Comparison of ENCODE assay signal across 7 cellular contexts in genomic region chr15:83653639-83654378, GRCh38. TPM values are rescaled to one million over a fixed set of nuclear protein-coding genes. Genes with fewer than 3 reads are reported as not detected.
DNase-seq lines count a peak whose midpoint lies in the region; ATAC-seq and TF ChIP-seq lines count a peak whose summit lies in the region.

Gene ADAMTSL3 (plus strand): TSS chr15:83654123. CDS start chr15:83655762, 1,639 bp downstream.

- peak; percentile 82 for ATAC-seq in esophagus mucosa

- H2BK120ac ChIP-seq in mesenchymal stem cell (ENCODE audit: low read depth, low read length), result no peak within 1 kb of the TSS

- H3K9me3 ChIP-seq in mesenchymal stem cell (ENCODE audit: control insufficient read depth, low read length), result no peaks in the 10 kb centered on the region
- H3K9me3 ChIP-seq in transverse colon, result no peaks in the 10 kb centered on the region
- no peaks in the 10 kb centered on the region; the same call in 1 of the 2 replicates for H3K9me3 ChIP-seq in Karpas-422 (ENCODE audit: low read length)

- peak within 1 kb of the TSS in 1 of 2 experiments; percentile 64 for H3K4me3 ChIP-seq in mesenchymal stem cell (ENCODE audit: insufficient read depth in 1 of 2, low read depth in 1 of 2, low read length in 2 of 2)
- peak within 1 kb of the TSS; percentile 38 to 64 (median 48) for H3K4me3 ChIP-seq in transverse colon
- H3K4me3 ChIP-seq in Karpas-422 (ENCODE audit: low read length), result no peak within 1 kb of the TSS

- H2AFZ ChIP-seq in mesenchymal stem cell (ENCODE audit: low read depth, low read length) (no peak within 1 kb of the TSS), Karpas-422 (ENCODE audit: low read length) (no peak within 1 kb of the TSS)

- H4K91ac ChIP-seq in mesenchymal stem cell (ENCODE audit: low read length), result no peak within 1 kb of the TSS

- H2BK15ac ChIP-seq in mesenchymal stem cell (ENCODE audit: low read depth, poor library complexity, severe bottlenecking), result no peak within 1 kb of the TSS

- H3K9me2 ChIP-seq in Karpas-422 (replicated peaks; ENCODE audit: insufficient read depth, low read length), result no peaks in the 10 kb centered on the region

- in situ Hi-C loops in transverse colon (cut with MboI; ENCODE audit: low pct_ligation_motif_present in 1 of 4, low pct_unique_long_range_greater_than_20kb in 1 of 4, low sequenced_read_pairs in 3 of 4) (no loop called here), GM13976 (cut with MboI; ENCODE audit: low sequenced_read_pairs, unreplicated experiment) (no loop called here)

- peaks cover 13% of the 10 kb centered on the region for H3K4me1 ChIP-seq in mesenchymal stem cell (ENCODE audit: control insufficient read depth, insufficient read depth, low read depth, low read length)
- peaks cover 0 to 9% (median 0%) of the 10 kb centered on the region in 4 donors for H3K4me1 ChIP-seq in transverse colon
- no peaks in the 10 kb centered on the region for H3K4me1 ChIP-seq in Karpas-422 (ENCODE audit: low read length)

- TF ChIP-seq POLR2A in transverse colon (IDR thresholded peaks at IDR 0.05), result no peak

- no peaks in the 10 kb centered on the region for H3K36me3 ChIP-seq in mesenchymal stem cell (ENCODE audit: control insufficient read depth in 1 of 2, insufficient read depth in 2 of 2, low read depth in 1 of 2, low read length in 2 of 2)
- no peaks in the 10 kb centered on the region for H3K36me3 ChIP-seq in transverse colon
- H3K36me3 ChIP-seq in Karpas-422 (ENCODE audit: insufficient read depth, low read length), result no peaks in the 10 kb centered on the region

- no peak within 1 kb of the TSS for H3K27ac ChIP-seq in mesenchymal stem cell (ENCODE audit: low read length, poor library complexity, severe bottlenecking)
- H3K27ac ChIP-seq in transverse colon, result peak within 1 kb of the TSS; percentile 51 to 90 (median 78)
- no peak within 1 kb of the TSS for H3K27ac ChIP-seq in Karpas-422 (ENCODE audit: low read length)

- H3K79me1 ChIP-seq in mesenchymal stem cell (replicated peaks; ENCODE audit: low read length, poor library complexity, severe bottlenecking), result no peaks in the 10 kb centered on the region

- H4K20me1 ChIP-seq in Karpas-422 (ENCODE audit: insufficient read depth, low read depth, low read length), result no peaks in the 10 kb centered on the region

- H3K14ac ChIP-seq in mesenchymal stem cell (ENCODE audit: low read length in 2 of 2), result peak within 1 kb of the TSS in 1 of 2 experiments; percentile 45

- DNase-seq in NCI-H226 (peak; percentile 60), mesenchymal stem cell (peak; percentile 38), transverse colon (peak; percentile 66), GM13976 (ENCODE audit: low spot score) (no peak), A172 (ENCODE audit: low spot score) (no peak), Karpas-422 (no peak)

- no peak for TF ChIP-seq EP300 in transverse colon (IDR thresholded peaks at IDR 0.05; ENCODE audit: low read depth)

- peak within 1 kb of the TSS in 1 of 2 experiments; percentile 42 for H3K18ac ChIP-seq in mesenchymal stem cell (ENCODE audit: low read depth in 1 of 2, low read length in 2 of 2)

- H3K79me2 ChIP-seq in Karpas-422 (ENCODE audit: low read length), result no peaks in the 10 kb centered on the region

- no peak within 1 kb of the TSS for H2BK12ac ChIP-seq in mesenchymal stem cell (ENCODE audit: low read length in 2 of 2)

- no peak within 1 kb of the TSS for H2BK5ac ChIP-seq in mesenchymal stem cell (ENCODE audit: low read depth, low read length, poor library complexity, severe bottlenecking)

- intact Hi-C loops in transverse colon (cut with DNase I; ENCODE audit: low total_unique reads), result loop anchor here (2.0 to 10.0 kb wide), 3 partner anchors 39 to 201 kb away; no protein-coding TSS in a partner anchor

- H2AK5ac ChIP-seq in mesenchymal stem cell (ENCODE audit: low read length, severe bottlenecking), result no peak within 1 kb of the TSS

- H3K4ac ChIP-seq in mesenchymal stem cell (ENCODE audit: low read depth in 1 of 2, low read length in 2 of 2), result no peak within 1 kb of the TSS

- no peak for TF ChIP-seq CTCF in transverse colon (IDR thresholded peaks at IDR 0.05)
- no peak for TF ChIP-seq CTCF in GM13976 (IDR thresholded peaks at IDR 0.05; ENCODE audit: borderline replicate concordance, control extremely low read depth, extremely low read depth, insufficient read depth, missing control alignments)

- peaks cover 65 to 75% of the 10 kb centered on the region in 2 experiments for H3K27me3 ChIP-seq in mesenchymal stem cell (ENCODE audit: control insufficient read depth in 1 of 2, insufficient read depth in 1 of 2, low read length in 2 of 2)
- H3K27me3 ChIP-seq in transverse colon, result peaks cover 32% of the 10 kb centered on the region
- no peaks in the 10 kb centered on the region for H3K27me3 ChIP-seq in Karpas-422 (ENCODE audit: low read length)

- H3K9ac ChIP-seq in mesenchymal stem cell (ENCODE audit: low read length) (no peak within 1 kb of the TSS), Karpas-422 (ENCODE audit: low read length) (no peak within 1 kb of the TSS)

- H3K23ac ChIP-seq in mesenchymal stem cell (ENCODE audit: low read length in 2 of 2), result peak within 1 kb of the TSS in 1 of 2 experiments; percentile 54

- H4K8ac ChIP-seq in mesenchymal stem cell (ENCODE audit: low read length), result no peak within 1 kb of the TSS

- 3% methylated on average over 52 of the region's 105 CpGs for WGBS in mesenchymal stem cell
- WGBS in transverse colon (ENCODE audit: low coverage in 1 of 2), 2 donors, result 4% methylated on average over 32 of the region's 105 CpGs; no CpG with 5 or more reads in 1 of the 2 donors

- peak within 1 kb of the TSS; percentile 54 for H3K4me2 ChIP-seq in mesenchymal stem cell (ENCODE audit: low read length, poor library complexity, severe bottlenecking)
- no peak within 1 kb of the TSS for H3K4me2 ChIP-seq in Karpas-422 (ENCODE audit: low read depth, low read length, poor library complexity, severe bottlenecking)

RNA-seq across cellular contexts. Expression of gene ADAMTSL3, which starts in this region (rescaled TPM):
- 1.4 TPM for total RNA-seq in esophagus mucosa
- polyA plus RNA-seq in mesenchymal stem cell (2013, experiment 1 of 2), result 0.11 TPM
- 0.14 TPM for polyA plus RNA-seq in mesenchymal stem cell (2013, experiment 2 of 2)
- total RNA-seq in transverse colon, result 1 to 10 TPM; 4.9 to 8.8 (median 6.8) TPM
- not detected in 2 replicates for total RNA-seq in A172 (2014; rRNA removed; shearing (Covaris generic))
- total RNA-seq in Karpas-422 (2014; rRNA removed; shearing (Covaris generic); ENCODE audit: low replicate concordance), result not detected in 2 replicates

Comparison
In these comparisons a context has a peak if more than half of its experiments do, and no peak if none do; other contexts are left out.
1. DNase-seq: peak in NCI-H226 (single experiment), mesenchymal stem cell (single experiment) and transverse colon (single experiment); none in GM13976 (single experiment), A172 (single experiment) and Karpas-422 (single experiment).
2. H3K27ac ChIP-seq: peak in transverse colon (4 of 4); none in mesenchymal stem cell (single experiment) and Karpas-422 (single experiment).